ENCODE assay signal across 16 cellular contexts in genomic region chr4:186729856-186730255, GRCh38. TPM values are rescaled to one million over a fixed set of nuclear protein-coding genes. Genes with fewer than 3 reads are reported as not detected.
A peak's percentile ranks its signal among the peaks of the same experiment; 100 is the strongest.
DNase-seq lines count a peak whose midpoint lies in the region; ATAC-seq, FAIRE-seq and TF ChIP-seq lines count a peak whose summit lies in the region.
"Had no signal": no experiment of that assay in that cellular context is flagged by ENCODE, and none has a peak within 500 bp of the region (broad histone marks: within the 10 kb centered on the region; RNA-seq: fewer than 3 reads in every experiment).

No MANE protein-coding gene starts in this region.

- H2BK5ac ChIP-seq in mesendoderm (ENCODE audit: low read length), result no peak overlapping the region

- H3K4me1 ChIP-seq in Panc1 (ENCODE audit: control insufficient read depth, insufficient read depth, low read length) (peaks cover 22% of the 10 kb centered on the region), small intestine (ENCODE audit: control insufficient read depth in 2 of 2, insufficient read depth in 1 of 2, low read depth in 1 of 2, low read length in 1 of 2) (no peaks in the 10 kb centered on the region), mesendoderm (ENCODE audit: control insufficient read depth, low read depth, low read length) (peaks cover 8% of the 10 kb centered on the region)

- H4K8ac ChIP-seq in mesendoderm (ENCODE audit: low read depth, low read length), result no peak overlapping the region

- H3K4me3 ChIP-seq in Panc1 (ENCODE audit: low read depth in 2 of 2, low read length in 2 of 2) (no peak overlapping the region), bronchial epithelial cell (ENCODE audit: low read depth, low read length) (no peak overlapping the region), small intestine (ENCODE audit: low read depth in 1 of 2, low read length in 2 of 2) (no peak overlapping the region), mesendoderm (ENCODE audit: low read length) (no peak overlapping the region)
- H3K4me3 ChIP-seq: BLaER1 had no signal

- H3K18ac ChIP-seq in mesendoderm (ENCODE audit: low read length), result no peak overlapping the region

- intact Hi-C loops in Panc1 (cut with micrococcal nuclease; ENCODE audit: unreplicated experiment), result loop anchor here (5.0 to 10.0 kb wide), 2 partner anchors 112 to 215 kb away; no protein-coding TSS in a partner anchor

- no peak overlapping the region for H2AK5ac ChIP-seq in mesendoderm (ENCODE audit: low read length)

- no TSS peak for BruUV-seq in Panc1 (replicated peaks; lab: Mats Ljungman, UMichigan)

- H2BK120ac ChIP-seq in mesendoderm (ENCODE audit: low read depth, low read length), result no peak overlapping the region

- TF ChIP-seq CTCF in Panc1 (IDR thresholded peaks at IDR 0.05) (no peak), bronchial epithelial cell (IDR thresholded peaks at IDR 0.05; ENCODE audit: insufficient read depth, low read length, severe bottlenecking) (no peak)

- no peak overlapping the region for H4K5ac ChIP-seq in mesendoderm (ENCODE audit: low read length)

- in situ Hi-C loops in Panc1 (cut with HindIII; ENCODE audit: low pct_unique_long_range_greater_than_20kb, low sequenced_read_pairs), result no loop called here

- WGBS in small intestine, 3 donors, result 14 to 61% (median 39%) methylated on average over 1 of the region's 1 CpG
- no CpG with 5 or more reads among the region's 1 CpG for WGBS in mesendoderm (ENCODE audit: extremely low coverage, insufficient coverage, low lambda C conversion rate)

- DNase-seq in HT-29 (ENCODE audit: low spot score) (peak; percentile 11), Panc1 (ENCODE audit: low read depth, low spot score) (no peak), bronchial epithelial cell (ENCODE audit: low read depth) (peak; percentile 26), small intestine (peak; percentile 43), COLO668 (lab: John Stamatoyannopoulos, UW; ENCODE audit: unreplicated experiment) (no peak), mesendoderm (no peak)
- DNase-seq: Calu3; CD4-positive, alpha-beta memory T cell; DMS79 treated with DMSO at 0.1 percent for 48 hours; GF-D8; GOT3; H7 had no signal

- H3K23ac ChIP-seq in mesendoderm (ENCODE audit: low read length), result no peak overlapping the region

- H3K9me3 ChIP-seq in Panc1 (ENCODE audit: control insufficient read depth, insufficient read depth, low read depth, low read length), result no peaks in the 10 kb centered on the region
- H3K9me3 ChIP-seq in small intestine (ENCODE audit: control insufficient read depth, low read depth), result no peaks in the 10 kb centered on the region
- H3K9me3 ChIP-seq: BLaER1 had no signal

- H3K79me2 ChIP-seq in mesendoderm (ENCODE audit: control insufficient read depth, insufficient read depth, low read length), result no peaks in the 10 kb centered on the region

- H3K4ac ChIP-seq in mesendoderm (ENCODE audit: low read depth, low read length), result no peak overlapping the region

- POLR2A ChIA-PET in Panc1 (lab: Charles Lee), result no interaction called here

- FAIRE-seq in bronchial epithelial cell (lab: Jason Lieb, UNC) (no peak), small intestine (lab: Jason Lieb, UNC) (no peak)
- FAIRE-seq: A204.1 had no signal

- H3K4me2 ChIP-seq in mesendoderm (ENCODE audit: low read length), result no peak overlapping the region

- ATAC-seq in Panc1 (no peak), HG03139 (IDR thresholded peaks at IDR 0.05; ENCODE audit: unreplicated experiment) (no peak)

- H3K36me3 ChIP-seq in Panc1 (ENCODE audit: control insufficient read depth, insufficient read depth, low read length) (peaks cover 11% of the 10 kb centered on the region; the same call in 1 of the 2 replicates), bronchial epithelial cell (ENCODE audit: control insufficient read depth, insufficient read depth, low read length) (no peaks in the 10 kb centered on the region), small intestine (ENCODE audit: control insufficient read depth in 2 of 2, insufficient read depth in 2 of 2, low read length in 2 of 2) (no peaks in the 10 kb centered on the region), mesendoderm (ENCODE audit: control insufficient read depth, insufficient read depth, low read length) (no peaks in the 10 kb centered on the region)
- H3K36me3 ChIP-seq: BLaER1 had no signal

- no peak overlapping the region for H3K9ac ChIP-seq in mesendoderm (ENCODE audit: low read length)
- H3K9ac ChIP-seq: BLaER1 had no signal

- H3K56ac ChIP-seq in mesendoderm (ENCODE audit: low read length), result no peak overlapping the region

- peak overlapping the region; percentile 48; the same call in 1 of the 2 replicates for H3K27ac ChIP-seq in Panc1 (ENCODE audit: low read length)
- H3K27ac ChIP-seq in small intestine (ENCODE audit: low read depth in 1 of 2, low read length in 1 of 2), result no peak overlapping the region
- H3K27ac ChIP-seq in mesendoderm (ENCODE audit: low read depth, low read length), result no peak overlapping the region
- H3K27ac ChIP-seq: BLaER1 had no signal

- H3K79me1 ChIP-seq in mesendoderm (ENCODE audit: low read length), result no peaks in the 10 kb centered on the region

- H3K27me3 ChIP-seq in Panc1 (ENCODE audit: control insufficient read depth, insufficient read depth, low read length) (no peaks in the 10 kb centered on the region), bronchial epithelial cell (ENCODE audit: control insufficient read depth, insufficient read depth, low read length) (no peaks in the 10 kb centered on the region), small intestine (ENCODE audit: control insufficient read depth in 2 of 2, insufficient read depth in 2 of 2, low read length in 2 of 2) (peaks cover 0 to 3% of the 10 kb centered on the region in 2 donors), mesendoderm (ENCODE audit: insufficient read depth, low read length, poor library complexity) (no peaks in the 10 kb centered on the region)
- H3K27me3 ChIP-seq: BLaER1 had no signal

- no peak overlapping the region for H2BK15ac ChIP-seq in mesendoderm (replicated peaks; ENCODE audit: low read depth)

- CTCF ChIA-PET in Panc1 (lab: Charles Lee), result no interaction called here

RNA-seq across cellular contexts. Expression of gene FAT1, which starts 6.2 kb away (rescaled TPM):
- 325 and 379 TPM in 2 replicates for total RNA-seq in HT-29 (2014; rRNA removed; shearing (Covaris generic))
- total RNA-seq in Panc1 (2021; ENCODE audit: unreplicated experiment), result 288 TPM
- 203 TPM for polyA plus RNA-seq in Panc1 (2012; ENCODE audit: insufficient read length)
- 237 and 301 TPM in 2 replicates for total RNA-seq in bronchial epithelial cell
- 10 to 100 TPM; 62.4 to 99.3 (median 67.8) TPM for polyA plus RNA-seq in small intestine
- 32.3 TPM for polyA plus RNA-seq in mesendoderm (2013, experiment 1 of 2)
- 29.4 TPM for polyA plus RNA-seq in mesendoderm (2013, experiment 2 of 2)
- total RNA-seq: CD4-positive, alpha-beta memory T cell had no signal
- polyA plus RNA-seq: CD14-positive monocyte; CD4-positive, alpha-beta memory T cell had no signal

Comparison
In these comparisons a context has a peak if more than half of its experiments do, and no peak if none do; other contexts are left out.
1. DNase-seq: peak in HT-29 (single experiment), bronchial epithelial cell (single experiment) and small intestine (single experiment); none in Panc1 (single experiment), COLO668 (single experiment) and mesendoderm (single experiment).